ENCODE assay signal across 8 cellular contexts in the genomic region with DNA sequence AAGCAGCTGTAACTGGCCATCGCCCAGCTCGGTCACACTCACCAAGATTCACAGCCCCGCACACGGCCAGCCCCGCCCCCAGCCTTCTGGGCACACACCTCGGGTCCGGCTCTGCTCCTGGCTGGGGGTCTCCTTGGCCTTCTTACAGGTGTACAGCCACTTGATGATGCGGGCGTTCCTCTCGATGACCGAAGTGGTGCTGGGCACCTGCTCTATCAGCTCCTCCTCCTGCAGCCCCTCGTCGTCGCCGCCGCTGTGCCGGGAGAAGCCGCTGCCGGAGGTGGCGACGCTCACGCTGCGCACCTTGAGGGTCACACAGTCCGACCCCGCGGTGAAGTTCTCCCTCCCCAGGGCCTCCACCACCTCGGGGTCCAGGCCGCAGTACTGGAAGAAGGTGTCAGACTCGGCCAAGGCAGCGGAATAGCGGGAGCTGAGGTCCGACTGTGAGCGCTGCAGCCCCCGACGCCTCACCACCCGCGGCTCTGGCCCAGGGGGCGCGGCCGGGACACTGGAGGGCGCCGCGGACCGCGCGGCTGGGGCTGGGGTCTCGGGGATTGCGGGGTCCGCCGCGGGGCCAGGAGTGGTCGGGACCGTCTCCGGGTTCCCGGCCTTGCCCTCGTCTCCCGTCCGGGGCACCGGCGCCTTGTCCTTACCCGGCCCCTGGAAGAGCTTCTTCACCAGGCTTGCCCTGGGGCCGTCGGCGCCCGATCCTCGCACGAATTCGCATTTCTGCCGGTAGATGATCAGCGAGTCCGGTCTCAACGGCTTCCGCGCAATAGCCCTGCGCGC. TPM values are rescaled to one million over a fixed set of nuclear protein-coding genes. Genes with fewer than 3 reads are reported as not detected.
A peak's percentile ranks its signal among the peaks of the same experiment; 100 is the strongest.
DNase-seq lines count a peak whose midpoint lies in the region; ATAC-seq and TF ChIP-seq lines count a peak whose summit lies in the region.

No MANE protein-coding gene starts in this region.

- H3K4me2 ChIP-seq in mammary epithelial cell (ENCODE audit: insufficient read depth, low read depth, low read length): peak overlapping the region; percentile 79

- peak overlapping the region; percentile 77 for H3K9ac ChIP-seq in mammary epithelial cell (ENCODE audit: insufficient read depth, low read length)

- CTCF ChIA-PET in mammary epithelial cell (lab: Charles Lee; ENCODE audit: low non-redundant PET): interaction anchor here (0.5 kb wide), 1 partner anchor 94 kb away, joined by 3 read pairs; no protein-coding TSS in a partner anchor

- BruUV-seq in mammary epithelial cell (replicated peaks; lab: Mats Ljungman, UMichigan): no TSS peak

- TF ChIP-seq POLR2A in vagina (IDR thresholded peaks at IDR 0.05): no peak

- dilution Hi-C loops in mammary epithelial cell (cut with HindIII; ENCODE audit: low sequenced_read_pairs): no loop called here

- H2AFZ ChIP-seq in mammary epithelial cell (ENCODE audit: low read depth, low read length): peak overlapping the region; percentile 66

- DNase-seq in heart right ventricle (no peak), Right ventricle myocardium inferior (ENCODE audit: missing footprints) (no peak), mammary epithelial cell (peak; percentile 23), mesothelial cell of epicardium (ENCODE audit: low spot score in 2 of 2, unreplicated experiment in 2 of 2) (peak in 1 of 2 experiments; percentile 48), vagina (ENCODE audit: extremely low spot score in 2 of 2) (no peak), germinal center (ENCODE audit: low spot score) (no peak), NCI-H1092 (lab: John Stamatoyannopoulos, UW) (no peak), NCI-H187 (lab: John Stamatoyannopoulos, UW) (no peak)

- TF ChIP-seq CTCF in heart right ventricle (IDR thresholded peaks at IDR 0.05): no peak
- TF ChIP-seq CTCF in mammary epithelial cell (conservative IDR thresholded peaks at IDR 0.05 in 1 of 2, IDR thresholded peaks at IDR 0.05 in 1 of 2; ENCODE audit: extremely low read depth in 1 of 2, insufficient read depth in 1 of 2, low read depth in 1 of 2, low read length in 2 of 2): no peak
- TF ChIP-seq CTCF in mesothelial cell of epicardium (IDR thresholded peaks at IDR 0.05; ENCODE audit: unreplicated experiment): no peak
- no peak for TF ChIP-seq CTCF in vagina (IDR thresholded peaks at IDR 0.05)

- H3K36me3 ChIP-seq in heart right ventricle (no peaks in the 10 kb centered on the region), mammary epithelial cell (ENCODE audit: insufficient read depth, low read length) (peaks cover 17% of the 10 kb centered on the region), vagina (no peaks in the 10 kb centered on the region)

- H3K4me1 ChIP-seq in heart right ventricle (peaks cover 0 to 28% (median 14%) of the 10 kb centered on the region in 9 donors), mammary epithelial cell (ENCODE audit: insufficient read depth, low read length) (peaks cover 46% of the 10 kb centered on the region), vagina (peaks cover 9% of the 10 kb centered on the region)

- ATAC-seq in heart right ventricle (peak in 2 of 8 donors; percentile 6 to 24), Right ventricle myocardium inferior (no peak)

- peaks cover 67% of the 10 kb centered on the region for H3K27me3 Mint-ChIP-seq in mesothelial cell of epicardium (ENCODE audit: low read depth)

- peaks cover 27% of the 10 kb centered on the region for H3K4me1 Mint-ChIP-seq in mesothelial cell of epicardium

- H3K9me3 Mint-ChIP-seq in mesothelial cell of epicardium: no peaks in the 10 kb centered on the region

- H3K27ac ChIP-seq in heart right ventricle (peak overlapping the region in 4 of 10 donors; percentile 35 to 78 (median 56)), mammary epithelial cell (ENCODE audit: insufficient read depth, low read depth, low read length) (peak overlapping the region; percentile 62), vagina (peak overlapping the region; percentile 82)

- WGBS in heart right ventricle, 2 donors: 2 to 5% methylated on average over 66 to 76 of the region's 76 CpGs
- WGBS in mammary epithelial cell (ENCODE audit: low coverage, missing lambda C conversion rate): 0% methylated on average over 8 of the region's 76 CpGs

- peak overlapping the region; percentile 75 for H3K4me3 Mint-ChIP-seq in mesothelial cell of epicardium

- H3K9me3 ChIP-seq in heart right ventricle (no peaks in the 10 kb centered on the region), mammary epithelial cell (replicated peaks; ENCODE audit: insufficient read depth, low read length) (no peaks in the 10 kb centered on the region), vagina (no peaks in the 10 kb centered on the region)

- H3K27me3 ChIP-seq in heart right ventricle (peaks cover 0 to 72% (median 56%) of the 10 kb centered on the region in 7 donors), mammary epithelial cell (ENCODE audit: insufficient read depth, low read length) (no peaks in the 10 kb centered on the region), vagina (no peaks in the 10 kb centered on the region)

- H3K4me3 ChIP-seq in heart right ventricle (peak overlapping the region; percentile 29 to 60 (median 55)), mammary epithelial cell (replicated peaks in 1 of 3; ENCODE audit: insufficient read depth in 1 of 3, low read depth in 2 of 3, low read length in 3 of 3) (peak overlapping the region; percentile 84 to 94 (median 87)), vagina (peak overlapping the region; percentile 55 to 58)

- no peaks in the 10 kb centered on the region for H3K36me3 Mint-ChIP-seq in mesothelial cell of epicardium

- peaks cover 58% of the 10 kb centered on the region for H3K79me2 ChIP-seq in mammary epithelial cell (ENCODE audit: insufficient read depth, low read length)

- in situ Hi-C loops in mammary epithelial cell (cut with MboI; ENCODE audit: low sequenced_read_pairs in 2 of 2): no loop called here

- peak overlapping the region; percentile 56 for H3K27ac Mint-ChIP-seq in mesothelial cell of epicardium

- intact Hi-C loops in heart right ventricle (cut with DNase I): no loop called here
- intact Hi-C loops in Right ventricle myocardium inferior (cut with DNase I): no loop called here
- intact Hi-C loops in mammary epithelial cell (cut with micrococcal nuclease): loop anchor here (1.0 to 2.0 kb wide), 2 partner anchors 7 to 25 kb away; no protein-coding TSS in a partner anchor
- intact Hi-C loops in vagina (cut with DNase I): no loop called here

- H4K20me1 ChIP-seq in mammary epithelial cell (ENCODE audit: insufficient read depth, low read length): no peaks in the 10 kb centered on the region

RNA-seq across cellular contexts. Expression of a gene that starts 0.8 kb away (rescaled TPM):
- total RNA-seq in heart right ventricle (1 to 10 TPM; 1.7 to 5.2 (median 3.0) TPM), Right ventricle myocardium inferior (2.9 TPM), mammary epithelial cell (10 to 100 TPM; 37.3 to 46.9 TPM), mesothelial cell of epicardium (6.4 to 9.7 TPM (median 7.8 TPM) in 3 replicates), vagina (27.3 TPM)
- polyA plus RNA-seq in heart right ventricle (under 1 TPM; 0.66 to 0.68 TPM), mammary epithelial cell (18.5 TPM)
- polyA minus RNA-seq in mammary epithelial cell: 31.2 TPM
